In genomic region chr11:64916040-64916847, GRCh38 we compare ENCODE assay signal across 8 cellular contexts. TPM values are rescaled to one million over a fixed set of nuclear protein-coding genes. Genes with fewer than 3 reads are reported as not detected.
DNase-seq lines count a peak whose midpoint lies in the region; ATAC-seq, FAIRE-seq and TF ChIP-seq lines count a peak whose summit lies in the region.

No MANE protein-coding gene starts in this region.

- H3K9me1 ChIP-seq in K562 (ENCODE audit: control insufficient read depth, insufficient read depth, low read length) = peaks cover 5% of the 10 kb centered on the region

- no peak for TF ChIP-seq RAD21 in K562 (CRISPR knock-in tag; conservative IDR thresholded peaks at IDR 0.05 in 1 of 2, IDR thresholded peaks at IDR 0.05 in 1 of 2)

- CTCF ChIA-PET in Calu3 (lab: Charles Lee) (interaction anchor here (0.7 to 2.0 kb wide), 3 partner anchors 68 to 98 kb away, joined by 3 to 7 read pairs (median 4); partner anchors contain the start of gene ARL2), HEK293 (lab: Yijun Ruan, JAX) (interaction anchor here (0.5 to 1.4 kb wide), 6 partner anchors 22 to 115 kb away, joined by 3 to 5 read pairs (median 4); partner anchors contain the start of gene BATF2), K562 (lab: Yijun Ruan, JAX; ENCODE audit: low intra/inter-chr PET ratio) (no interaction called here)

- H3K27ac Mint-ChIP-seq in Calu3 (ENCODE audit: unreplicated experiment) = peak overlapping the region; percentile 85

- peak overlapping the region; percentile 86 for H3K4me3 ChIP-seq in HEK293 (ENCODE audit: low read depth, low read length)
- H3K4me3 ChIP-seq in Peyer's patch = peak overlapping the region; percentile 82 to 91 (median 85)
- H3K4me3 ChIP-seq in K562 = peak overlapping the region; percentile 87
- H3K4me3 ChIP-seq in iPS-18c (ENCODE audit: insufficient read depth, low read depth, low read length) = peak overlapping the region; percentile 89
- peak overlapping the region; percentile 61 to 93 for H3K4me3 ChIP-seq in small intestine (ENCODE audit: low read depth in 1 of 2, low read length in 2 of 2)

- no peaks in the 10 kb centered on the region for H4K20me1 ChIP-seq in K562 (replicated peaks; ENCODE audit: control insufficient read depth, insufficient read depth, low read length)

- TF ChIP-seq CTCF in Calu3 (IDR thresholded peaks at IDR 0.05; ENCODE audit: unreplicated experiment) (no peak), HEK293 (tag by site-specific recombination; IDR thresholded peaks at IDR 0.05) (no peak), Peyer's patch (IDR thresholded peaks at IDR 0.05) (peak in 1 of 6 experiments; percentile 3), K562 (IDR thresholded peaks at IDR 0.05 in 2 of 3, conservative IDR thresholded peaks at IDR 0.05 in 1 of 3; ENCODE audit: insufficient read depth in 2 of 3, low read depth in 1 of 3, low read length in 3 of 3) (no peak)

- no peak for TF ChIP-seq EP300 in K562 (IDR thresholded peaks at IDR 0.05; ENCODE audit: low read length)

- in situ Hi-C loops in K562 (cut with MboI) = no loop called here

- peak overlapping the region; percentile 63 for H3K27ac ChIP-seq in HEK293 (ENCODE audit: extremely low read depth, low read depth, low read length)
- peak overlapping the region; percentile 80 to 87 (median 84) for H3K27ac ChIP-seq in Peyer's patch
- peak overlapping the region; percentile 87 for H3K27ac ChIP-seq in K562 (ENCODE audit: extremely low read depth, low read depth, low read length)
- H3K27ac ChIP-seq in small intestine (ENCODE audit: low read depth in 1 of 2, low read length in 1 of 2) = peak overlapping the region; percentile 67 to 82

- no peaks in the 10 kb centered on the region for H3K4me1 ChIP-seq in HEK293 (ENCODE audit: control insufficient read depth, insufficient read depth, low read length)
- peaks cover 0 to 23% (median 14%) of the 10 kb centered on the region in 4 donors for H3K4me1 ChIP-seq in Peyer's patch
- peaks cover 18 to 53% of the 10 kb centered on the region in 2 experiments; a peak in 4 of 5 replicates for H3K4me1 ChIP-seq in K562 (replicated peaks in 1 of 2; ENCODE audit: control insufficient read depth in 2 of 2, insufficient read depth in 2 of 2, low read length in 2 of 2)
- no peaks in the 10 kb centered on the region for H3K4me1 ChIP-seq in small intestine (ENCODE audit: control insufficient read depth in 2 of 2, insufficient read depth in 1 of 2, low read depth in 1 of 2, low read length in 1 of 2)

- peaks cover 26% of the 10 kb centered on the region for H3K79me2 ChIP-seq in K562 (ENCODE audit: control insufficient read depth, insufficient read depth, low read length)

- peak overlapping the region; percentile 98 for H3K4me2 ChIP-seq in K562 (ENCODE audit: insufficient read depth, low read length)

- H3K9me3 ChIP-seq in HEK293 (ENCODE audit: control insufficient read depth, insufficient read depth, low read depth, low read length) (no peaks in the 10 kb centered on the region), Peyer's patch (no peaks in the 10 kb centered on the region), K562 (replicated peaks; ENCODE audit: control insufficient read depth, insufficient read depth, low read depth, low read length) (no peaks in the 10 kb centered on the region), iPS-18c (ENCODE audit: control insufficient read depth, insufficient read depth, low read length) (no peaks in the 10 kb centered on the region), small intestine (ENCODE audit: control insufficient read depth, low read depth) (no peaks in the 10 kb centered on the region)

- peak; percentile 72 for FAIRE-seq in K562 (lab: Jason Lieb, UNC)
- FAIRE-seq in small intestine (lab: Jason Lieb, UNC) = no peak

- DNase-seq in Calu3 (peak; percentile 33), Peyer's patch (peak in 2 of 3 donors; percentile 66 to 82), K562 (ENCODE audit: extremely low read depth in 1 of 4, low spot score in 3 of 4) (peak; percentile 66 to 80 (median 70)), small intestine (peak; percentile 47), cerebellar cortex (ENCODE audit: low spot score) (no peak)

- BruUV-seq in Calu3 (replicated peaks; lab: Mats Ljungman, UMichigan) = no TSS peak
- BruUV-seq in K562 (replicated peaks; lab: Mats Ljungman, UMichigan) = TSS peak; percentile 59

- intact Hi-C loops in Calu3 (cut with micrococcal nuclease; ENCODE audit: unreplicated experiment) = loop anchor here (5.0 kb wide), 1 partner anchor 81 kb away; the partner anchor contains the start of gene BATF2
- intact Hi-C loops in K562 (cut with micrococcal nuclease) = no loop called here

- WGBS in K562 (ENCODE audit: insufficient coverage, low coverage, missing lambda C conversion rate) = 2% methylated on average over 26 of the region's 26 CpGs
- 4 to 8% (median 7%) methylated on average over 26 of the region's 26 CpGs for WGBS in small intestine, 3 donors

- peaks cover 49% of the 10 kb centered on the region for H3K36me3 Mint-ChIP-seq in Calu3 (ENCODE audit: insufficient read depth, unreplicated experiment)

- peak overlapping the region; percentile 92 to 100 for H3K9ac ChIP-seq in K562 (ENCODE audit: insufficient read depth in 1 of 2, low read depth in 2 of 2, low read length in 2 of 2)

- POLR2A ChIA-PET in HEK293 (lab: Yijun Ruan, JAX) = interaction anchor here (0.6 to 1.3 kb wide), 3 partner anchors 16 to 138 kb away, joined by 3 to 4 read pairs (median 4); partner anchors contain the start of gene SF1
- POLR2A ChIA-PET in K562 (lab: Yijun Ruan, JAX) = interaction anchor here (0.6 to 1.3 kb wide), 9 partner anchors 8 to 406 kb away, joined by 3 to 10 read pairs (median 3); partner anchors contain the start of genes ARL2, FAU, MRPL49 and PPP2R5B

- H3K4me3 Mint-ChIP-seq in Calu3 (ENCODE audit: low read depth, unreplicated experiment) = peak overlapping the region; percentile 90

- no peaks in the 10 kb centered on the region for H3K9me3 Mint-ChIP-seq in Calu3 (ENCODE audit: low read depth, unreplicated experiment)

- peaks cover 0 to 32% of the 10 kb centered on the region in 2 experiments; a peak in 1 of 3 replicates for H3K36me3 ChIP-seq in HEK293 (ENCODE audit: control insufficient read depth in 2 of 2, insufficient read depth in 1 of 2, low read length in 2 of 2)
- peaks cover 0 to 32% (median 0%) of the 10 kb centered on the region in 3 donors for H3K36me3 ChIP-seq in Peyer's patch
- H3K36me3 ChIP-seq in K562 (ENCODE audit: control insufficient read depth, insufficient read depth, low read length) = peaks cover 29% of the 10 kb centered on the region; the same call in 2 of the 3 replicates
- peaks cover 5 to 8% of the 10 kb centered on the region in 2 donors for H3K36me3 ChIP-seq in small intestine (ENCODE audit: control insufficient read depth in 2 of 2, insufficient read depth in 2 of 2, low read length in 2 of 2)

- no peaks in the 10 kb centered on the region for H3K4me1 Mint-ChIP-seq in Calu3 (ENCODE audit: low read depth, unreplicated experiment)

- no peaks in the 10 kb centered on the region for H3K27me3 ChIP-seq in Peyer's patch
- H3K27me3 ChIP-seq in K562 (ENCODE audit: control insufficient read depth in 2 of 2, insufficient read depth in 2 of 2, low read length in 2 of 2) = no peaks in the 10 kb centered on the region
- H3K27me3 ChIP-seq in small intestine (ENCODE audit: control insufficient read depth in 2 of 2, insufficient read depth in 2 of 2, low read length in 2 of 2) = no peaks in the 10 kb centered on the region

- H2AFZ ChIP-seq in K562 (ENCODE audit: low read depth, low read length) = peak overlapping the region; percentile 62

- ATAC-seq in K562 = peak; percentile 36
- ATAC-seq in HG02588 (IDR thresholded peaks at IDR 0.05; ENCODE audit: unreplicated experiment) = no peak

- TF ChIP-seq POLR2A in Peyer's patch (IDR thresholded peaks at IDR 0.05) (no peak), K562 (conservative IDR thresholded peaks at IDR 0.05) (no peak)

- no peaks in the 10 kb centered on the region for H3K27me3 Mint-ChIP-seq in Calu3 (ENCODE audit: unreplicated experiment)

RNA-seq across cellular contexts. Expression of gene ATG2A, which starts 0.8 kb away (rescaled TPM):
- total RNA-seq in Calu3 (2022) (29.6 and 35.8 TPM in 2 replicates), Peyer's patch (10 to 100 TPM; 38.8 to 79.6 (median 66.6) TPM), K562 (2014; rRNA removed) (22.2 and 22.4 TPM in 2 replicates), K562 (2014; rRNA removed; fragmentation: Illumina TruSeq; extraction: Trizol) (3.2 and 3.6 TPM in 2 replicates), K562 (2015; rRNA removed; fragmentation: Illumina TruSeq; extraction: Trizol) (6.2 and 7.7 TPM in 2 replicates), K562 (2021) (37.7 and 45.9 TPM in 2 replicates)
- total RNA-seq in K562 (2011; cell fraction: chromatin; rRNA removed; ENCODE audit: low replicate concordance) = 50.6 and 183 TPM in 2 replicates
- 131 and 133 TPM in 2 replicates for total RNA-seq in K562 (2011; cell fraction: nucleolus; rRNA removed)
- total RNA-seq in K562 (2011; cell fraction: nucleoplasm; rRNA removed) = 70.0 and 70.2 TPM in 2 replicates
- polyA plus RNA-seq in K562 (2011; rRNA removed) (4.6 and 11.2 TPM in 2 replicates), K562 (2014; fragmentation: Illumina TruSeq; extraction: Trizol) (5.2 and 15.8 TPM in 2 replicates), K562 (2014; fragmentation: Nextera tagmentation; extraction: Ambion mirVana) (under 1 TPM; 0.25 to 0.53 TPM), K562 (2014; rRNA removed) (21.0 and 21.6 TPM in 2 replicates), small intestine (10 to 100 TPM; 18.0 to 35.7 (median 28.2) TPM)
- polyA plus RNA-seq in K562 (2011; cell fraction: cytosol; rRNA removed) = 6.2 and 17.3 TPM in 2 replicates
- polyA plus RNA-seq in K562 (2011; cell fraction: nucleus; rRNA removed) = 42.8 and 78.0 TPM in 2 replicates
- 22.5 and 32.9 TPM in 2 replicates for polyA plus RNA-seq in K562 (2012)
- 5.7 and 7.2 TPM in 2 replicates for polyA minus RNA-seq in K562 (2011; rRNA and poly(A)+ RNA removed)
- 18.2 and 19.4 TPM in 2 replicates for polyA minus RNA-seq in K562 (2011; cell fraction: cytosol; rRNA and poly(A)+ RNA removed)
- 45.1 and 49.8 TPM in 2 replicates for polyA minus RNA-seq in K562 (2011; cell fraction: nucleus; rRNA and poly(A)+ RNA removed)

RNA-seq across cellular contexts. Expression of gene PPP2R5B, which starts 8.2 kb away (rescaled TPM):
- total RNA-seq in Calu3 (2022) (9.9 and 12.2 TPM in 2 replicates), Peyer's patch (10 to 100 TPM; 20.0 to 46.2 (median 22.5) TPM), K562 (2014; rRNA removed) (3.3 and 5.2 TPM in 2 replicates), K562 (2014; rRNA removed; fragmentation: Illumina TruSeq; extraction: Trizol) (1.8 and 3.2 TPM in 2 replicates), K562 (2015; rRNA removed; fragmentation: Illumina TruSeq; extraction: Trizol) (2.5 and 2.6 TPM in 2 replicates), K562 (2021) (6.4 and 7.8 TPM in 2 replicates)
- 18.6 and 35.5 TPM in 2 replicates for total RNA-seq in K562 (2011; cell fraction: chromatin; rRNA removed; ENCODE audit: low replicate concordance)
- 16.1 and 22.7 TPM in 2 replicates for total RNA-seq in K562 (2011; cell fraction: nucleolus; rRNA removed)
- total RNA-seq in K562 (2011; cell fraction: nucleoplasm; rRNA removed) = 17.8 and 18.6 TPM in 2 replicates
- polyA plus RNA-seq in K562 (2011; rRNA removed) (7.3 and 11.1 TPM in 2 replicates), K562 (2014; fragmentation: Illumina TruSeq; extraction: Trizol) (5.1 and 5.2 TPM in 2 replicates), K562 (2014; fragmentation: Nextera tagmentation; extraction: Ambion mirVana) (under 1 TPM; 0.10 to 0.13 TPM), K562 (2014; rRNA removed) (5.1 and 6.1 TPM in 2 replicates), small intestine (10 to 100 TPM; 13.2 to 15.9 (median 14.0) TPM)
- 9.0 and 9.1 TPM in 2 replicates for polyA plus RNA-seq in K562 (2011; cell fraction: cytosol; rRNA removed)
- polyA plus RNA-seq in K562 (2011; cell fraction: nucleus; rRNA removed) = 46.9 and 48.0 TPM in 2 replicates
- polyA plus RNA-seq in K562 (2012) = 5.8 and 10.7 TPM in 2 replicates
- 3.4 and 4.0 TPM in 2 replicates for polyA minus RNA-seq in K562 (2011; rRNA and poly(A)+ RNA removed)
- 3.6 and 3.9 TPM in 2 replicates for polyA minus RNA-seq in K562 (2011; cell fraction: cytosol; rRNA and poly(A)+ RNA removed)
- 4.8 and 5.9 TPM in 2 replicates for polyA minus RNA-seq in K562 (2011; cell fraction: nucleus; rRNA and poly(A)+ RNA removed)

RNA-seq across cellular contexts. Expression of gene GPHA2, which starts 19.4 kb away (rescaled TPM):
- not detected in 2 replicates for total RNA-seq in Calu3 (2022)
- total RNA-seq in Peyer's patch = not detected
- not detected in 2 replicates for total RNA-seq in K562 (2011; cell fraction: chromatin; rRNA removed; ENCODE audit: low replicate concordance)
- not detected in 2 replicates for total RNA-seq in K562 (2011; cell fraction: nucleolus; rRNA removed)
- not detected in 2 replicates for total RNA-seq in K562 (2011; cell fraction: nucleoplasm; rRNA removed)
- not detected in 2 replicates for total RNA-seq in K562 (2014; rRNA removed)
- not detected in 2 replicates for total RNA-seq in K562 (2014; rRNA removed; fragmentation: Illumina TruSeq; extraction: Trizol)
- 0.22 TPM in 1 of 2 replicates, not detected in the other for total RNA-seq in K562 (2015; rRNA removed; fragmentation: Illumina TruSeq; extraction: Trizol)
- not detected in 2 replicates for total RNA-seq in K562 (2021)
- not detected in 2 replicates for polyA plus RNA-seq in K562 (2011; rRNA removed)
- polyA plus RNA-seq in K562 (2011; cell fraction: cytosol; rRNA removed) = not detected in 2 replicates
- polyA plus RNA-seq in K562 (2011; cell fraction: nucleus; rRNA removed) = 0.74 and 0.88 TPM in 2 replicates
- polyA plus RNA-seq in K562 (2012) = not detected in 2 replicates
- polyA plus RNA-seq in K562 (2014; fragmentation: Illumina TruSeq; extraction: Trizol) = not detected in 2 replicates
- under 1 TPM in 1 of 2 experiments, not detected in 1; 0.17 TPM for polyA plus RNA-seq in K562 (2014; fragmentation: Nextera tagmentation; extraction: Ambion mirVana)
- polyA plus RNA-seq in K562 (2014; rRNA removed) = 1.4 TPM in 1 of 2 replicates, not detected in the other
- polyA minus RNA-seq in K562 (2011; rRNA and poly(A)+ RNA removed) = not detected in 2 replicates
- not detected in 2 replicates for polyA minus RNA-seq in K562 (2011; cell fraction: cytosol; rRNA and poly(A)+ RNA removed)
- not detected in 2 replicates for polyA minus RNA-seq in K562 (2011; cell fraction: nucleus; rRNA and poly(A)+ RNA removed)
- polyA plus RNA-seq in small intestine = under 1 TPM in 1 of 3 donors, not detected in 2; 0.13 TPM

RNA-seq across cellular contexts. Expression of gene EHD1, which starts 37.8 kb away (rescaled TPM):
- total RNA-seq in Calu3 (2022) (92.8 and 101 TPM in 2 replicates), Peyer's patch (100 to 1,000 TPM in 2 of 4 donors, 10 to 100 TPM in 2; 56.2 to 185 (median 98.6) TPM), K562 (2014; rRNA removed) (39.1 and 40.0 TPM in 2 replicates), K562 (2014; rRNA removed; fragmentation: Illumina TruSeq; extraction: Trizol) (7.2 and 11.5 TPM in 2 replicates), K562 (2015; rRNA removed; fragmentation: Illumina TruSeq; extraction: Trizol) (12.7 and 12.9 TPM in 2 replicates), K562 (2021) (65.0 and 69.6 TPM in 2 replicates)
- total RNA-seq in K562 (2011; cell fraction: chromatin; rRNA removed; ENCODE audit: low replicate concordance) = 20.8 and 92.1 TPM in 2 replicates
- total RNA-seq in K562 (2011; cell fraction: nucleolus; rRNA removed) = 57.7 and 64.3 TPM in 2 replicates
- 24.2 and 37.8 TPM in 2 replicates for total RNA-seq in K562 (2011; cell fraction: nucleoplasm; rRNA removed)
- polyA plus RNA-seq in K562 (2011; rRNA removed) (16.4 and 34.2 TPM in 2 replicates), K562 (2014; fragmentation: Illumina TruSeq; extraction: Trizol) (41.0 and 45.1 TPM in 2 replicates), K562 (2014; fragmentation: Nextera tagmentation; extraction: Ambion mirVana) (under 1 TPM; 0.46 to 0.59 TPM), K562 (2014; rRNA removed) (26.8 and 27.3 TPM in 2 replicates), small intestine (10 to 100 TPM; 31.3 to 35.9 (median 33.1) TPM)
- 30.6 and 56.6 TPM in 2 replicates for polyA plus RNA-seq in K562 (2011; cell fraction: cytosol; rRNA removed)
- 30.2 and 48.9 TPM in 2 replicates for polyA plus RNA-seq in K562 (2011; cell fraction: nucleus; rRNA removed)
- polyA plus RNA-seq in K562 (2012) = 38.5 and 52.8 TPM in 2 replicates
- 26.8 and 39.2 TPM in 2 replicates for polyA minus RNA-seq in K562 (2011; rRNA and poly(A)+ RNA removed)
- 50.9 and 64.3 TPM in 2 replicates for polyA minus RNA-seq in K562 (2011; cell fraction: cytosol; rRNA and poly(A)+ RNA removed)
- 17.4 and 22.8 TPM in 2 replicates for polyA minus RNA-seq in K562 (2011; cell fraction: nucleus; rRNA and poly(A)+ RNA removed)

RNA-seq across cellular contexts. Expression of gene MAJIN, which starts 55.7 kb away (rescaled TPM):
- total RNA-seq in Calu3 (2022) = 0.56 TPM in 1 of 2 replicates, not detected in the other
- total RNA-seq in Peyer's patch = not detected
- 0.30 TPM in 1 of 2 replicates, not detected in the other for total RNA-seq in K562 (2011; cell fraction: chromatin; rRNA removed; ENCODE audit: low replicate concordance)
- 0.33 TPM in 1 of 2 replicates, not detected in the other for total RNA-seq in K562 (2011; cell fraction: nucleolus; rRNA removed)
- 0.38 TPM in 1 of 2 replicates, not detected in the other for total RNA-seq in K562 (2011; cell fraction: nucleoplasm; rRNA removed)
- total RNA-seq in K562 (2014; rRNA removed) = 0.12 TPM in 1 of 2 replicates, not detected in the other
- total RNA-seq in K562 (2014; rRNA removed; fragmentation: Illumina TruSeq; extraction: Trizol) = 0.18 and 0.29 TPM in 2 replicates
- 0.68 and 0.83 TPM in 2 replicates for total RNA-seq in K562 (2015; rRNA removed; fragmentation: Illumina TruSeq; extraction: Trizol)
- 0.24 TPM in 1 of 2 replicates, not detected in the other for total RNA-seq in K562 (2021)
- 0.28 and 0.42 TPM in 2 replicates for polyA plus RNA-seq in K562 (2011; rRNA removed)
- polyA plus RNA-seq in K562 (2011; cell fraction: cytosol; rRNA removed) = 0.63 and 1.4 TPM in 2 replicates
- 0.13 and 0.74 TPM in 2 replicates for polyA plus RNA-seq in K562 (2011; cell fraction: nucleus; rRNA removed)
- polyA plus RNA-seq in K562 (2012) = 0.09 and 0.15 TPM in 2 replicates
- polyA plus RNA-seq in K562 (2014; fragmentation: Illumina TruSeq; extraction: Trizol) = 0.39 TPM in 1 of 2 replicates, not detected in the other
- under 1 TPM in 1 of 2 experiments, not detected in 1; 0.21 TPM for polyA plus RNA-seq in K562 (2014; fragmentation: Nextera tagmentation; extraction: Ambion mirVana)
- 0.17 and 0.30 TPM in 2 replicates for polyA plus RNA-seq in K562 (2014; rRNA removed)
- polyA minus RNA-seq in K562 (2011; rRNA and poly(A)+ RNA removed) = 0.11 and 0.21 TPM in 2 replicates
- polyA minus RNA-seq in K562 (2011; cell fraction: cytosol; rRNA and poly(A)+ RNA removed) = not detected in 2 replicates
- not detected in 2 replicates for polyA minus RNA-seq in K562 (2011; cell fraction: nucleus; rRNA and poly(A)+ RNA removed)
- polyA plus RNA-seq in small intestine = not detected
